Comparison of ENCODE assay signal across 8 cellular contexts in the genomic region with DNA sequence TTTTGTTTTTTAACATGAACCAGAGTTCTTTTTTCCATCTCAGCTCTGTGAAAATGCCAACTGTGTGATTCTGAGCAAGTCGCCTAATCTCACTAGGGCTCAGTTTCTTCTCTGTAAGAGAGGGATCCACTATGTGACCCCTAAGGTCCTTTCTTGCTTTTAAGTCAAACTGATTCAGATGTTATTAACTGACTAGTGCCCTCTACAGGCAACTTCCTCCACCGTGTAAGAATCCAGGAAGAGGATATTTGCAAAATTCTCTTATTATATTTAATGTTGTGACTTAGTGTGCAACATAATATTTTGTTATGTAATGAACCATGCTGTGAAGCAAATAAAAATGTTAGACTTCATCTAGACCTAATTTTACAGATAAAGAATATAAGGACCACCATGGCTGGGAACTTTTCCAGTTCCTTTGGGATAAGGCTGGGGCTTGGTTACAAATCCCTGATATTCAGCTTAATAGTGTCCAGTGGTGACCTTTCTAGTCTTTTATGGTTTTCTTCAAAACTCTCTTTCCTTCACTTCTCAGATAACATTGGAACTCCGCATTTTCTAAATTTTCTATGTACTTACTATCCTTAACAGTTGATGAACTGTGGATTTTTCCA.
A peak's percentile ranks its signal among the peaks of the same experiment; 100 is the strongest.
DNase-seq lines count a peak whose midpoint lies in the region; ATAC-seq and TF ChIP-seq lines count a peak whose summit lies in the region.

No MANE protein-coding gene starts in this region.

- TF ChIP-seq CTCF in Caco-2 (IDR thresholded peaks at IDR 0.05; ENCODE audit: insufficient read depth in 1 of 2, low read depth in 1 of 2, low read length in 1 of 2, severe bottlenecking in 1 of 2, unreplicated experiment in 1 of 2), result peak; percentile 30 to 52
- TF ChIP-seq CTCF in activated CD8-positive, alpha-beta T cell treated with anti-CD3 and anti-CD28 coated beads for 36 hours (IDR thresholded peaks at IDR 0.05), result peak; percentile 86

- H3K36me3 ChIP-seq in Caco-2 (ENCODE audit: control insufficient read depth, insufficient read depth, low read length), result no peaks in the 10 kb centered on the region

- no peak overlapping the region for H3K27ac Mint-ChIP-seq in Caco-2 (ENCODE audit: unreplicated experiment)
- no peak overlapping the region for H3K27ac Mint-ChIP-seq in activated CD8-positive, alpha-beta T cell treated with anti-CD3 and anti-CD28 coated beads for 36 hours

- CTCF ChIA-PET in Caco-2 (lab: Charles Lee), result no interaction called here
- CTCF ChIA-PET in activated CD8-positive, alpha-beta T cell treated with anti-CD3 and anti-CD28 coated beads for 36 hours (lab: Charles Lee), result interaction anchor here (0.6 to 5.6 kb wide), 18 partner anchors 10 to 313 kb away, joined by 3 to 81 read pairs (median 4); no protein-coding TSS in a partner anchor

- H3K9me3 ChIP-seq in Caco-2, result no peaks in the 10 kb centered on the region

- intact Hi-C loops in Caco-2 (cut with micrococcal nuclease; ENCODE audit: unreplicated experiment), result loop anchor here (1.0 to 10.0 kb wide), 3 partner anchors 80 to 205 kb away; no protein-coding TSS in a partner anchor
- intact Hi-C loops in activated CD8-positive, alpha-beta T cell treated with anti-CD3 and anti-CD28 coated beads for 36 hours (cut with micrococcal nuclease), result loop anchor here (1.0 to 5.0 kb wide), 2 partner anchors 158 to 172 kb away; no protein-coding TSS in a partner anchor

- H3K4me1 Mint-ChIP-seq in Caco-2 (ENCODE audit: low read depth, unreplicated experiment), result no peaks in the 10 kb centered on the region
- peaks cover 14% of the 10 kb centered on the region for H3K4me1 Mint-ChIP-seq in activated CD8-positive, alpha-beta T cell treated with anti-CD3 and anti-CD28 coated beads for 36 hours (ENCODE audit: low read depth)

- no peaks in the 10 kb centered on the region for H3K27me3 Mint-ChIP-seq in Caco-2 (ENCODE audit: insufficient read depth, unreplicated experiment)
- H3K27me3 Mint-ChIP-seq in activated CD8-positive, alpha-beta T cell treated with anti-CD3 and anti-CD28 coated beads for 36 hours, result no peaks in the 10 kb centered on the region

- POLR2A ChIA-PET in Caco-2 (lab: Charles Lee), result no interaction called here
- POLR2A ChIA-PET in activated CD8-positive, alpha-beta T cell treated with anti-CD3 and anti-CD28 coated beads for 36 hours (lab: Charles Lee), result interaction anchor here (1.4 kb wide), 1 partner anchor 172 kb away, joined by 3 read pairs; no protein-coding TSS in a partner anchor

- peaks cover 22% of the 10 kb centered on the region for H3K4me1 ChIP-seq in Caco-2

- ATAC-seq in GM19463 (IDR thresholded peaks at IDR 0.05; ENCODE audit: unreplicated experiment), result peak; percentile 52
- no peak for ATAC-seq in activated CD8-positive, alpha-beta T cell treated with anti-CD3 and anti-CD28 coated beads for 36 hours

- DNase-seq in Caco-2 (peak in 1 of 2 experiments; percentile 28), NCI-H1694 treated with DMSO at 0.1 percent for 48 hours (lab: John Stamatoyannopoulos, UW) (peak; percentile 5), glomerular endothelial cell (ENCODE audit: extremely low read depth, low read depth, low spot score) (peak; percentile 45), pulmonary artery endothelial cell (ENCODE audit: low read depth, low spot score) (peak; percentile 35), GOT3 (lab: John Stamatoyannopoulos, UW) (no peak), T1000 (lab: John Stamatoyannopoulos, UW) (no peak)
- peak; percentile 70 for DNase-seq in activated CD8-positive, alpha-beta T cell treated with anti-CD3 and anti-CD28 coated beads for 36 hours

- no peaks in the 10 kb centered on the region for H3K36me3 Mint-ChIP-seq in Caco-2 (ENCODE audit: insufficient read depth, unreplicated experiment)
- H3K36me3 Mint-ChIP-seq in activated CD8-positive, alpha-beta T cell treated with anti-CD3 and anti-CD28 coated beads for 36 hours (ENCODE audit: low read depth), result no peaks in the 10 kb centered on the region

- no peaks in the 10 kb centered on the region for H3K27me3 ChIP-seq in Caco-2 (replicated peaks; ENCODE audit: control insufficient read depth, insufficient read depth, low read length)

- no peak overlapping the region for H3K4me3 Mint-ChIP-seq in Caco-2 (ENCODE audit: unreplicated experiment)
- H3K4me3 Mint-ChIP-seq in activated CD8-positive, alpha-beta T cell treated with anti-CD3 and anti-CD28 coated beads for 36 hours, result no peak overlapping the region

- no peaks in the 10 kb centered on the region for H3K9me3 Mint-ChIP-seq in Caco-2 (ENCODE audit: unreplicated experiment)
- no peaks in the 10 kb centered on the region for H3K9me3 Mint-ChIP-seq in activated CD8-positive, alpha-beta T cell treated with anti-CD3 and anti-CD28 coated beads for 36 hours

- H3K4me3 ChIP-seq in Caco-2 (ENCODE audit: low read depth, low read length), result no peak overlapping the region

- BruUV-seq in Caco-2 (replicated peaks; lab: Mats Ljungman, UMichigan), result no TSS peak

Comparison
In these comparisons a context has a peak if more than half of its experiments do, and no peak if none do; other contexts are left out.
1. DNase-seq: peak in NCI-H1694 treated with DMSO at 0.1 percent for 48 hours (single experiment), activated CD8-positive, alpha-beta T cell treated with anti-CD3 and anti-CD28 coated beads for 36 hours (single experiment), glomerular endothelial cell (single experiment) and pulmonary artery endothelial cell (single experiment); none in GOT3 (single experiment) and T1000 (single experiment).